ENCODE assay signal across 17 cellular contexts in the genomic region with DNA sequence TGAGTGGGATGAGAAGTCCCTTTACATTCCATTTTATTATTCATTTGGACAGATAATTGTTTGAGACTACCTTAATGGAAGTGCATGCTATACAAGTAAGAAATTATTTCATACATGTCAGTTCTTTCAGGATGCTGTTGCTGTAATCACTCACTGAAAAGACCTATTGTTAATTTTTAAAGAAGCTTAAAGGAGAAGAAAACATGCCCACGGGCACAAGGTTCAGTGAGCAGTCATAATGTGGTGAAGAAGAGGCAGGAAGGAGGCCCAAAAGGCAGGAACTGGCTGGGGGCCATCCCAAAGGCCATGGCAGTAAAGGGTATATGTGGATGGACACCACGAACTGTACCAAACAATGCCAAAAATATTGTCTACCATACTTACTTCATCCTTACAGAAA.
"Had no signal": no experiment of that assay in that cellular context is flagged by ENCODE, and none has a peak within 500 bp of the region (broad histone marks: within the 10 kb centered on the region; RNA-seq: fewer than 3 reads in every experiment).

No MANE protein-coding gene starts in this region.

- H3K9me3 Mint-ChIP-seq: naive thymus-derived CD8-positive, alpha-beta T cell; stimulated activated naive CD8-positive, alpha-beta T cell treated with anti-CD3 and anti-CD28 coated beads, Interleukin-15, Interleukin-2, amounts not matched to agents 100 ng/mL and 50 ng/mL, for 24 hours had no signal

- H3K27ac Mint-ChIP-seq: naive thymus-derived CD8-positive, alpha-beta T cell; stimulated activated naive B cell treated with anti-CD40 and anti-IgM and Interleukin-4, amounts not matched to agents 10 μg/mL and 1 μg/mL and 100 μg/mL, for 72 hours; stimulated activated naive CD8-positive, alpha-beta T cell treated with anti-CD3 and anti-CD28 coated beads, Interleukin-15, Interleukin-2, amounts not matched to agents 100 ng/mL and 50 ng/mL, for 24 hours had no signal

- H3K4me3 Mint-ChIP-seq: naive thymus-derived CD8-positive, alpha-beta T cell; stimulated activated naive B cell treated with anti-CD40 and anti-IgM and Interleukin-4, amounts not matched to agents 10 μg/mL and 1 μg/mL and 100 μg/mL, for 72 hours; stimulated activated naive CD8-positive, alpha-beta T cell treated with anti-CD3 and anti-CD28 coated beads, Interleukin-15, Interleukin-2, amounts not matched to agents 100 ng/mL and 50 ng/mL, for 24 hours had no signal

- H3K36me3 Mint-ChIP-seq: naive thymus-derived CD8-positive, alpha-beta T cell; stimulated activated naive B cell treated with anti-CD40 and anti-IgM and Interleukin-4, amounts not matched to agents 10 μg/mL and 1 μg/mL and 100 μg/mL, for 72 hours had no signal

- DNase-seq: dermis blood vessel endothelial cell; effector memory CD4-positive, alpha-beta T cell; foreskin keratinocyte; head of caudate nucleus; left cardiac atrium; left lung; naive thymus-derived CD8-positive, alpha-beta T cell; occipital lobe; ovary; posterior cingulate gyrus; right lobe of liver; small intestine; stimulated activated CD4-positive, alpha-beta T cell treated with anti-CD3 and anti-CD28 coated beads, Interleukin-15, amount 100 ng/mL, for 24 hours; stimulated activated CD4-positive, alpha-beta T cell treated with anti-CD3 and anti-CD28 coated beads, Interleukin-2, amount 100 ng/mL, for 48 hours; stimulated activated naive B cell treated with anti-CD40 and anti-IgM and Interleukin-4, amounts not matched to agents 10 μg/mL and 1 μg/mL and 100 μg/mL, for 72 hours; upper lobe of left lung had no signal

- H3K4me1 Mint-ChIP-seq: naive thymus-derived CD8-positive, alpha-beta T cell had no signal

- H3K27me3 Mint-ChIP-seq: stimulated activated naive B cell treated with anti-CD40 and anti-IgM and Interleukin-4, amounts not matched to agents 10 μg/mL and 1 μg/mL and 100 μg/mL, for 72 hours; stimulated activated naive CD8-positive, alpha-beta T cell treated with anti-CD3 and anti-CD28 coated beads, Interleukin-15, Interleukin-2, amounts not matched to agents 100 ng/mL and 50 ng/mL, for 24 hours had no signal
